Comparison of ENCODE assay signal across 27 cellular contexts in the genomic region with DNA sequence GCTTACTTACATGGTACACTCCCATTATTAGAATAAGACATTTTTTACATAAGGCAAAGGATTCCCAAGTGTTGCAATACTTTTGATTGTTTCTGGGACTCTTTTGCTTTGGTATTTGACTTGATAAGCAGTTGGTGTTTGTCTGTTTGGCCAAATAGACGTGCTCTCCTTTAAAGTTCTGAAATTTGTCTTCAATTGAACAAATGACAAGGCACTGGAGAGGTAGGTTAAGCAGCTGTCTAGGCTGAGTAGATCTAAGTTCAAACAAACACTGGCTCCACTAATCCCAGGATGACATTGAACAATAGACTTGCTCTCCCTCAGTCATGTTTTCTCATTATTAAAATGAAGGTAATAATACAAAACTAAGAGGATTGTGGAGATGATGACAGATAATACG.
"Had no signal": no experiment of that assay in that cellular context is flagged by ENCODE, and none has a peak within 500 bp of the region (broad histone marks: within the 10 kb centered on the region; RNA-seq: fewer than 3 reads in every experiment).

No MANE protein-coding gene starts in this region.

- H3K27ac Mint-ChIP-seq: dendritic cell treated with granulocyte-macrophage colony-stimulating factor and Interleukin-4, amounts not matched to agents 40 ng/mL and 50 ng/mL, for 4 days; effector memory CD8-positive, alpha-beta T cell; endodermal cell; immature natural killer cell; mesothelial cell of epicardium; naive thymus-derived CD4-positive, alpha-beta T cell; natural killer cell had no signal

- FAIRE-seq: endometrium, keratinocyte had no signal

- H3K27ac ChIP-seq: colonic mucosa, epithelial cell of prostate, esophagus squamous epithelium, gastroesophageal sphincter, heart left ventricle, hepatocyte, left lung, lower lobe of right lung had no signal

- H3K27me3 Mint-ChIP-seq: dendritic cell treated with granulocyte-macrophage colony-stimulating factor and Interleukin-4, amounts not matched to agents 40 ng/mL and 50 ng/mL, for 4 days had no signal

- H3K9me3 ChIP-seq: colonic mucosa, esophagus squamous epithelium, gastroesophageal sphincter, heart left ventricle, left lung, lower lobe of right lung had no signal

- H3K36me3 ChIP-seq: colonic mucosa, esophagus squamous epithelium, gastroesophageal sphincter, heart left ventricle, left lung, lower lobe of right lung had no signal

- ATAC-seq: effector memory CD8-positive, alpha-beta T cell; esophagus mucosa; gastroesophageal sphincter; heart left ventricle; left cardiac atrium; left lung; left ventricle myocardium superior; lower lobe of right lung; naive thymus-derived CD4-positive, alpha-beta T cell; natural killer cell had no signal

- H3K4me3 Mint-ChIP-seq: dendritic cell treated with granulocyte-macrophage colony-stimulating factor and Interleukin-4, amounts not matched to agents 40 ng/mL and 50 ng/mL, for 4 days; effector memory CD8-positive, alpha-beta T cell; endodermal cell; immature natural killer cell; mesothelial cell of epicardium; naive thymus-derived CD4-positive, alpha-beta T cell; natural killer cell had no signal

- H3K36me3 Mint-ChIP-seq: immature natural killer cell; mesothelial cell of epicardium; naive thymus-derived CD4-positive, alpha-beta T cell; natural killer cell had no signal

- H3K27me3 ChIP-seq: colonic mucosa, esophagus squamous epithelium, gastroesophageal sphincter, heart left ventricle, hepatocyte, left lung had no signal

- H3K9me3 Mint-ChIP-seq: dendritic cell treated with granulocyte-macrophage colony-stimulating factor and Interleukin-4, amounts not matched to agents 40 ng/mL and 50 ng/mL, for 4 days; effector memory CD8-positive, alpha-beta T cell; immature natural killer cell; naive thymus-derived CD4-positive, alpha-beta T cell; natural killer cell had no signal

- H3K4me2 ChIP-seq: hepatocyte had no signal

- H3K4me1 Mint-ChIP-seq: immature natural killer cell; mesothelial cell of epicardium; naive thymus-derived CD4-positive, alpha-beta T cell; natural killer cell had no signal

- H3K4me3 ChIP-seq: colonic mucosa, esophagus squamous epithelium, gastroesophageal sphincter, heart left ventricle, hepatocyte, left lung, lower lobe of right lung had no signal

- DNase-seq: colonic mucosa; cortex of kidney; effector CD8-positive, alpha-beta T cell; effector memory CD8-positive, alpha-beta T cell; endodermal cell; erythroblast; esophagus squamous epithelium; foreskin fibroblast; foreskin melanocyte; heart left ventricle; hypothalamus; immature natural killer cell; left cardiac atrium; left lung; left ventricle myocardium superior; lower lobe of right lung; mesenchymal stem cell; naive thymus-derived CD4-positive, alpha-beta T cell; natural killer cell had no signal

- H3K4me1 ChIP-seq: colonic mucosa, esophagus squamous epithelium, gastroesophageal sphincter, heart left ventricle, left lung, lower lobe of right lung had no signal

- H2AFZ ChIP-seq: hepatocyte had no signal

- H3K79me2 ChIP-seq: hepatocyte had no signal
